ENCODE assay signal across 1 cellular context in the genomic region with DNA sequence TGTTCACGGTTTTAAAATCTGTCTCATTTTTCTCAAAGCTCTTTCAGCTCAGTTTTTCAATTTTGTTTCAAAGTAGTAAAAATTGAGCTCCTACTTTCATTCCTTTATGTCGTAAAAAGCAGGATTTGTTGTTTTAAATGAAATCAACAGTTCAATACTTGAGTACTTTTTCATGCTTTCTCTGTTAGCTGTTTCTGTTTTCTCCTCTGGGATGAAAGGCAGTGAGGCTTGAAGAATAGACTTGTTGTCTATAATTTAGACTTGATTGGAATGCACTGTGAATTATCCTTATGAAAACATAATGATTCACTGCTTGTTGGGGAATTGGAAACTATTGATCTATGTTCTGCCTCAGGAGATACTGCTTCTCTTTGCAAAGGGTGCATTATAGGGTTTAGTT.
A peak's percentile ranks its signal among the peaks of the same experiment; 100 is the strongest.
TF ChIP-seq lines count a peak whose summit lies in the region.

No MANE protein-coding gene starts in this region.

TF ChIP-seq in HEK293, 187 proteins besides CTCF, POLR2A, EP300 and RAD21:
- TF ChIP-seq, protein P1, sequence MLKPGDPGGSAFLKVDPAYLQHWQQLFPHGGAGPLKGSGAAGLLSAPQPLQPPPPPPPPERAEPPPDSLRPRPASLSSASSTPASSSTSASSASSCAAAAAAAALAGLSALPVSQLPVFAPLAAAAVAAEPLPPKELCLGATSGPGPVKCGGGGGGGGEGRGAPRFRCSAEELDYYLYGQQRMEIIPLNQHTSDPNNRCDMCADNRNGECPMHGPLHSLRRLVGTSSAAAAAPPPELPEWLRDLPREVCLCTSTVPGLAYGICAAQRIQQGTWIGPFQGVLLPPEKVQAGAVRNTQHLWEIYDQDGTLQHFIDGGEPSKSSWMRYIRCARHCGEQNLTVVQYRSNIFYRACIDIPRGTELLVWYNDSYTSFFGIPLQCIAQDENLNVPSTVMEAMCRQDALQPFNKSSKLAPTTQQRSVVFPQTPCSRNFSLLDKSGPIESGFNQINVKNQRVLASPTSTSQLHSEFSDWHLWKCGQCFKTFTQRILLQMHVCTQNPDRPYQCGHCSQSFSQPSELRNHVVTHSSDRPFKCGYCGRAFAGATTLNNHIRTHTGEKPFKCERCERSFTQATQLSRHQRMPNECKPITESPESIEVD (tag by site-specific recombination; IDR thresholded peaks at IDR 0.05): peak; percentile 73
- TF ChIP-seq PRDM1 (tag by site-specific recombination; IDR thresholded peaks at IDR 0.05): peak; percentile 88
- TF ChIP-seq, protein P2, sequence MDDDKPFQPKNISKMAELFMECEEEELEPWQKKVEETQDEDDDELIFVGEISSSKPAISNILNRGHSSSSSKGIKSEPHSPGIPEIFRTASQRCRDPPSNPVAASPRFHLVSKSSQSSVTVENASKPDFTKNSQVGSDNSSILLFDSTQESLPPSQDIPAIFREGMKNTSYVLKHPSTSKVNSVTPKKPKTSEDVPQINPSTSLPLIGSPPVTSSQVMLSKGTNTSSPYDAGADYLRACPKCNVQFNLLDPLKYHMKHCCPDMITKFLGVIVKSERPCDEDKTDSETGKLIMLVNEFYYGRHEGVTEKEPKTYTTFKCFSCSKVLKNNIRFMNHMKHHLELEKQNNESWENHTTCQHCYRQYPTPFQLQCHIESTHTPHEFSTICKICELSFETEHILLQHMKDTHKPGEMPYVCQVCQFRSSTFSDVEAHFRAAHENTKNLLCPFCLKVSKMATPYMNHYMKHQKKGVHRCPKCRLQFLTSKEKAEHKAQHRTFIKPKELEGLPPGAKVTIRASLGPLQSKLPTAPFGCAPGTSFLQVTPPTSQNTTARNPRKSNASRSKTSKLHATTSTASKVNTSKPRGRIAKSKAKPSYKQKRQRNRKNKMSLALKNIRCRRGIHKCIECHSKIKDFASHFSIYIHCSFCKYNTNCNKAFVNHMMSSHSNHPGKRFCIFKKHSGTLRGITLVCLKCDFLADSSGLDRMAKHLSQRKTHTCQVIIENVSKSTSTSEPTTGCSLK (tag by site-specific recombination; IDR thresholded peaks at IDR 0.05): no peak
- TF ChIP-seq, protein P3, sequence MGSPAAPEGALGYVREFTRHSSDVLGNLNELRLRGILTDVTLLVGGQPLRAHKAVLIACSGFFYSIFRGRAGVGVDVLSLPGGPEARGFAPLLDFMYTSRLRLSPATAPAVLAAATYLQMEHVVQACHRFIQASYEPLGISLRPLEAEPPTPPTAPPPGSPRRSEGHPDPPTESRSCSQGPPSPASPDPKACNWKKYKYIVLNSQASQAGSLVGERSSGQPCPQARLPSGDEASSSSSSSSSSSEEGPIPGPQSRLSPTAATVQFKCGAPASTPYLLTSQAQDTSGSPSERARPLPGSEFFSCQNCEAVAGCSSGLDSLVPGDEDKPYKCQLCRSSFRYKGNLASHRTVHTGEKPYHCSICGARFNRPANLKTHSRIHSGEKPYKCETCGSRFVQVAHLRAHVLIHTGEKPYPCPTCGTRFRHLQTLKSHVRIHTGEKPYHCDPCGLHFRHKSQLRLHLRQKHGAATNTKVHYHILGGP (tag by site-specific recombination; IDR thresholded peaks at IDR 0.05): no peak
